ENCODE assay signal across 9 cellular contexts in genomic region chr1:109739738-109740614, GRCh38. TPM values are rescaled to one million over a fixed set of nuclear protein-coding genes. Genes with fewer than 3 reads are reported as not detected.
DNase-seq lines count a peak whose midpoint lies in the region; ATAC-seq and TF ChIP-seq lines count a peak whose summit lies in the region.
"Had no signal": no experiment of that assay in that cellular context is flagged by ENCODE, and none has a peak within 500 bp of the region (broad histone marks: within the 10 kb centered on the region; RNA-seq: fewer than 3 reads in every experiment).

No MANE protein-coding gene starts in this region.

- TF ChIP-seq POLR2A in esophagus squamous epithelium (IDR thresholded peaks at IDR 0.05) = peak in 3 of 4 donors; percentile 30 to 80 (median 76)

- H3K4me3 ChIP-seq in esophagus squamous epithelium = peak overlapping the region; percentile 74 to 83 (median 80)
- peak overlapping the region; percentile 64 to 79 for H3K4me3 ChIP-seq in muscle layer of duodenum (ENCODE audit: low read depth in 1 of 2, low read length in 2 of 2)

- peaks cover 0 to 4% (median 0%) of the 10 kb centered on the region in 4 donors for H3K27me3 ChIP-seq in esophagus squamous epithelium
- H3K27me3 ChIP-seq in muscle layer of duodenum (ENCODE audit: low read depth, low read length) = no peaks in the 10 kb centered on the region

- peak; percentile 89 for ATAC-seq in HG03442 (IDR thresholded peaks at IDR 0.05; ENCODE audit: unreplicated experiment)

- H3K9me3 ChIP-seq in esophagus squamous epithelium (no peaks in the 10 kb centered on the region), muscle layer of duodenum (ENCODE audit: control insufficient read depth in 1 of 2, low read length in 2 of 2) (no peaks in the 10 kb centered on the region)

- 0 to 1% methylated on average over 11 to 35 of the region's 86 CpGs for WGBS in esophagus squamous epithelium, 2 donors

- H3K4me1 ChIP-seq in esophagus squamous epithelium = peaks cover 3 to 24% (median 5%) of the 10 kb centered on the region in 3 donors
- H3K4me1 ChIP-seq in muscle layer of duodenum (ENCODE audit: control insufficient read depth in 1 of 2, insufficient read depth in 2 of 2, low read length in 2 of 2) = peaks cover 4 to 14% of the 10 kb centered on the region in 2 donors
- H3K4me1 ChIP-seq: BLaER1 treated with 17β-estradiol and CSF1 and Interleukin-3, amounts not matched to agents 10 nM and 100 nM had no signal

- H3K36me3 ChIP-seq in esophagus squamous epithelium (peaks cover 0 to 20% (median 0%) of the 10 kb centered on the region in 3 donors), muscle layer of duodenum (ENCODE audit: control insufficient read depth in 1 of 2, insufficient read depth in 2 of 2, low read length in 2 of 2) (peaks cover 18 to 20% of the 10 kb centered on the region in 2 donors)
- H3K36me3 ChIP-seq: BLaER1 treated with 17β-estradiol and CSF1 and Interleukin-3, amounts not matched to agents 10 nM and 100 nM had no signal

- H3K27ac ChIP-seq in esophagus squamous epithelium (peak overlapping the region; percentile 76 to 89 (median 86)), muscle layer of duodenum (ENCODE audit: low read length) (peak overlapping the region; percentile 51)
- H3K27ac ChIP-seq: BLaER1 treated with 17β-estradiol and CSF1 and Interleukin-3, amounts not matched to agents 10 nM and 100 nM had no signal

- peak; percentile 25 for DNase-seq in SIG-M5 treated with dmso at 0.1 percent for 504 hours (lab: John Stamatoyannopoulos, UW; ENCODE audit: unreplicated experiment)
- DNase-seq in SIG-M5 (lab: John Stamatoyannopoulos, UW) = no peak
- peak; percentile 54 for DNase-seq in NOMO-1 treated with DMSO at 0.1 percent for 48 hours (lab: John Stamatoyannopoulos, UW; ENCODE audit: unreplicated experiment)
- DNase-seq in activated T-cell treated with anti-CD3 and anti-CD28 coated beads, Interleukin-2, amount 50 U/mL, for 48 hours = peak; percentile 89 to 94
- no peak for DNase-seq in esophagus squamous epithelium (lab: John Stamatoyannopoulos, UW)
- DNase-seq in stimulated activated CD8-positive, alpha-beta memory T cell treated with anti-CD3 and anti-CD28 coated beads, Interleukin-7, amount 100 ng/mL, for 1 hour (ENCODE audit: low read depth in 2 of 2) = peak; percentile 65

- intact Hi-C loops in esophagus squamous epithelium (cut with DNase I) = no loop called here

- no peak for TF ChIP-seq CTCF in esophagus squamous epithelium (IDR thresholded peaks at IDR 0.05)

RNA-seq across cellular contexts. Expression of gene GSTM3, which starts 0.9 kb away (rescaled TPM):
- 100 to 1,000 TPM in 2 of 4 donors, 10 to 100 TPM in 2; 86.2 to 273 (median 150) TPM for total RNA-seq in esophagus squamous epithelium

RNA-seq across cellular contexts. Expression of gene EPS8L3, which starts 23.7 kb away (rescaled TPM):
- total RNA-seq in esophagus squamous epithelium = under 1 TPM in 1 of 4 donors, not detected in 3; 0.19 TPM

RNA-seq across cellular contexts. Expression of gene GSTM5, which starts 27.9 kb away (rescaled TPM):
- total RNA-seq in esophagus squamous epithelium = 1 to 10 TPM in 2 of 4 donors, not detected in 2; 2.2 to 4.6 TPM

RNA-seq across cellular contexts. Expression of gene GSTM1, which starts 52.4 kb away (rescaled TPM):
- 100 to 1,000 TPM in 1 of 4 donors, under 1 TPM in 1, not detected in 2; 0.83 to 299 TPM for total RNA-seq in esophagus squamous epithelium

Comparison
In these comparisons a context has a peak if more than half of its experiments do, and no peak if none do; other contexts are left out.
1. DNase-seq: peak in SIG-M5 treated with dmso at 0.1 percent for 504 hours (single experiment), NOMO-1 treated with DMSO at 0.1 percent for 48 hours (single experiment), activated T-cell treated with anti-CD3 and anti-CD28 coated beads, Interleukin-2, amount 50 U/mL, for 48 hours (2 of 2) and stimulated activated CD8-positive, alpha-beta memory T cell treated with anti-CD3 and anti-CD28 coated beads, Interleukin-7, amount 100 ng/mL, for 1 hour (2 of 2); none in SIG-M5 (single experiment) and esophagus squamous epithelium (single experiment).